Comparison of ENCODE assay signal across 7 cellular contexts in the genomic region with DNA sequence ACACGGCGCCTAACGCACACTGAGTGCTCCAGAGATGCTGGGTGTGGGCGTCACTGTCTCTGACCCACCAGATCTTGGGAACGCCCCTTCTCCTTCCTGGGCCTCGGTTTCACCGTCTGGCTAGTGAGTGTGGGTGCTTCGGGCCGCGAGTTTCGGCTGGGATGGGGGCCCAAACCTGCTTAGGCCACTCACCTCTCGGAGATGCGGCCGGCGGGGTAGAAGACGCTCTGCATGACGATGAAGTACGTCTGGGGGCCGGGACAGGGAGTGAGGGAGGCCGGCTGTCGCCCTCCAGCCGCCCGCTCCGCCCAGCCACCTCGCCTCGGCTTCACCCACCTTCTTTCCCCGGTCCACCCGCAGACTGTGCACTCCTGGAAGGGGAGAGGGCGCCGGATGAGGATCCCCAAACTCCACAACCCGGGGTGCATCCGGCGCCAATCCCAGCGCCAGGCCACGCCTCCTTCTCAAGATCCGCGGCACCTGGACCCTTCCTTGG. TPM values are rescaled to one million over a fixed set of nuclear protein-coding genes. Genes with fewer than 3 reads are reported as not detected.
DNase-seq lines count a peak whose midpoint lies in the region; TF ChIP-seq lines count a peak whose summit lies in the region.

No MANE protein-coding gene starts in this region.

- H3K36me3 ChIP-seq in DOHH2 (ENCODE audit: control insufficient read depth, low read length) (no peaks in the 10 kb centered on the region), duodenal mucosa (ENCODE audit: control insufficient read depth in 1 of 2, insufficient read depth in 2 of 2, low read length in 2 of 2) (no peaks in the 10 kb centered on the region), neural cell (ENCODE audit: insufficient read depth, low read length) (no peaks in the 10 kb centered on the region), transverse colon (no peaks in the 10 kb centered on the region)

- H3K9me3 Mint-ChIP-seq in IgD-negative memory B cell, result no peaks in the 10 kb centered on the region

- H2AFZ ChIP-seq in neural cell (ENCODE audit: low read depth, low read length), result no peak overlapping the region

- H3K4me2 ChIP-seq in DOHH2 (ENCODE audit: low read length) (peak overlapping the region; percentile 54), neural cell (ENCODE audit: low read length) (no peak overlapping the region)

- in situ Hi-C loops in G401 (cut with HindIII; ENCODE audit: low sequenced_read_pairs) (loop anchor here (25.0 kb wide), 1 partner anchor 165 kb away; no protein-coding TSS in a partner anchor), transverse colon (cut with MboI; ENCODE audit: low pct_ligation_motif_present in 1 of 4, low pct_unique_long_range_greater_than_20kb in 1 of 4, low sequenced_read_pairs in 3 of 4) (loop anchor here in 2 of 4 donors (10.0 kb wide), 1 partner anchor 332 kb away; no protein-coding TSS in a partner anchor)

- H3K4me1 ChIP-seq in DOHH2 (ENCODE audit: control insufficient read depth, low read length) (peaks cover 37% of the 10 kb centered on the region), duodenal mucosa (ENCODE audit: control insufficient read depth in 1 of 2, insufficient read depth in 2 of 2, low read length in 2 of 2) (peaks cover 19 to 41% of the 10 kb centered on the region in 2 donors), transverse colon (peaks cover 14 to 42% (median 33%) of the 10 kb centered on the region in 4 donors)

- no peaks in the 10 kb centered on the region for H3K79me2 ChIP-seq in DOHH2 (ENCODE audit: control insufficient read depth, low read length)
- H3K79me2 ChIP-seq in neural cell (replicated peaks; ENCODE audit: insufficient read depth, low read length), result no peaks in the 10 kb centered on the region

- H4K20me1 ChIP-seq in DOHH2 (ENCODE audit: control insufficient read depth, insufficient read depth, low read depth, low read length), result no peaks in the 10 kb centered on the region; the same call in 1 of the 2 replicates
- no peaks in the 10 kb centered on the region for H4K20me1 ChIP-seq in neural cell (ENCODE audit: insufficient read depth)

- peaks cover 7 to 17% (median 17%) of the 10 kb centered on the region in 3 donors for H3K4me1 Mint-ChIP-seq in IgD-negative memory B cell

- H3K9ac ChIP-seq in duodenal mucosa (ENCODE audit: low read depth in 1 of 2, low read length in 2 of 2) (peak overlapping the region in 1 of 2 donors; percentile 25), neural cell (ENCODE audit: low read length) (no peak overlapping the region)

- H3K27me3 ChIP-seq in DOHH2 (ENCODE audit: control insufficient read depth, low read length), result peaks cover 63% of the 10 kb centered on the region
- H3K27me3 ChIP-seq in duodenal mucosa (ENCODE audit: control insufficient read depth in 1 of 2, insufficient read depth in 2 of 2, low read length in 2 of 2), result peaks cover 24 to 36% of the 10 kb centered on the region in 2 donors
- peaks cover 50% of the 10 kb centered on the region for H3K27me3 ChIP-seq in neural cell (ENCODE audit: insufficient read depth, low read depth, low read length)
- peaks cover 79% of the 10 kb centered on the region for H3K27me3 ChIP-seq in transverse colon

- H3K4me3 Mint-ChIP-seq in IgD-negative memory B cell, result peak overlapping the region; percentile 72 to 89 (median 78)

- peak overlapping the region in 1 of 3 donors; percentile 45 for H3K27ac Mint-ChIP-seq in IgD-negative memory B cell

- no peak for TF ChIP-seq CTCF in DOHH2 (IDR thresholded peaks at IDR 0.05; ENCODE audit: low read depth, low read length, poor library complexity, severe bottlenecking)
- TF ChIP-seq CTCF in neural cell (IDR thresholded peaks at IDR 0.05; ENCODE audit: poor library complexity, severe bottlenecking), result no peak
- TF ChIP-seq CTCF in transverse colon (IDR thresholded peaks at IDR 0.05), result no peak

- H3K27me3 Mint-ChIP-seq in IgD-negative memory B cell, result peaks cover 1% of the 10 kb centered on the region

- no peak for DNase-seq in G401 (ENCODE audit: low spot score)
- no peak for DNase-seq in germinal center (ENCODE audit: low spot score)
- no peak for DNase-seq in transverse colon

- no peaks in the 10 kb centered on the region for H3K9me3 ChIP-seq in DOHH2 (ENCODE audit: control insufficient read depth, insufficient read depth, low read length)
- H3K9me3 ChIP-seq in duodenal mucosa (ENCODE audit: control insufficient read depth in 1 of 2, low read length in 2 of 2), result no peaks in the 10 kb centered on the region
- no peaks in the 10 kb centered on the region for H3K9me3 ChIP-seq in neural cell (ENCODE audit: low read length)
- no peaks in the 10 kb centered on the region for H3K9me3 ChIP-seq in transverse colon

- peak overlapping the region; percentile 58 for H3K4me3 ChIP-seq in DOHH2 (ENCODE audit: low read length)
- peak overlapping the region; percentile 36 to 48 for H3K4me3 ChIP-seq in duodenal mucosa (ENCODE audit: low read depth in 1 of 2, low read length in 2 of 2)
- H3K4me3 ChIP-seq in neural cell (ENCODE audit: low read length), result peak overlapping the region; percentile 46
- H3K4me3 ChIP-seq in transverse colon, result peak overlapping the region in 2 of 4 donors; percentile 21 to 30

- H3K9me2 ChIP-seq in DOHH2 (replicated peaks; ENCODE audit: control insufficient read depth, low read length), result no peaks in the 10 kb centered on the region
- H3K9me2 ChIP-seq in neural cell (ENCODE audit: insufficient read depth, low read length), result no peaks in the 10 kb centered on the region

- H3F3A ChIP-seq in DOHH2 (ENCODE audit: control insufficient read depth, insufficient read depth) (peaks cover 11% of the 10 kb centered on the region), neural cell (ENCODE audit: insufficient read depth, low read length, poor library complexity, severe bottlenecking) (no peaks in the 10 kb centered on the region)

- H3K36me3 Mint-ChIP-seq in IgD-negative memory B cell, result peaks cover 4% of the 10 kb centered on the region

- no peak for TF ChIP-seq RAD21 in neural cell (conservative IDR thresholded peaks at IDR 0.05)

- 5% methylated on average over 34 of the region's 37 CpGs; no CpG with 5 or more reads in 1 of the 2 donors for WGBS in transverse colon (ENCODE audit: low coverage in 1 of 2), 2 donors

- no peak for TF ChIP-seq POLR2A in transverse colon (IDR thresholded peaks at IDR 0.05)

- intact Hi-C loops in transverse colon (cut with DNase I; ENCODE audit: low total_unique reads), result no loop called here

- TF ChIP-seq EP300 in neural cell (conservative IDR thresholded peaks at IDR 0.05; ENCODE audit: poor library complexity, severe bottlenecking) (no peak), transverse colon (IDR thresholded peaks at IDR 0.05; ENCODE audit: low read depth) (no peak)

- no peak overlapping the region for H3K27ac ChIP-seq in DOHH2 (ENCODE audit: low read depth, low read length)
- H3K27ac ChIP-seq in duodenal mucosa (ENCODE audit: low read depth, low read length), result no peak overlapping the region
- no peak overlapping the region for H3K27ac ChIP-seq in neural cell (ENCODE audit: low read length)
- H3K27ac ChIP-seq in transverse colon, result no peak overlapping the region

TF ChIP-seq in neural cell, 6 proteins besides CTCF, POLR2A, EP300 and RAD21:
- TF ChIP-seq MXI1 (conservative IDR thresholded peaks at IDR 0.05; ENCODE audit: poor library complexity, severe bottlenecking), result no peak
- no peak for TF ChIP-seq SMC3 (conservative IDR thresholded peaks at IDR 0.05; ENCODE audit: poor library complexity)
- no peak for TF ChIP-seq POLR2AphosphoS5 (IDR thresholded peaks at IDR 0.05)
TF ChIP-seq in neural cell: peak in this region for 0.

RNA-seq across cellular contexts. Expression of gene PIP5KL1, which starts 3.6 kb away (rescaled TPM):
- polyA plus RNA-seq in IgD-negative memory B cell (1.1 TPM), neural cell (3.4 and 5.2 TPM in 2 replicates)
- 2.5 and 6.6 TPM in 2 replicates for polyA minus RNA-seq in neural cell
- 0.68 and 23.4 TPM in 2 replicates for total RNA-seq in G401 (2014; rRNA removed; shearing (Covaris generic))
- total RNA-seq in transverse colon, result 1 to 10 TPM in 1 of 4 donors, not detected in 3; 4.6 TPM

RNA-seq across cellular contexts. Expression of gene ST6GALNAC4, which starts 10.2 kb away (rescaled TPM):
- polyA plus RNA-seq in IgD-negative memory B cell, result 32.5 TPM
- 4.8 and 5.9 TPM in 2 replicates for polyA plus RNA-seq in neural cell
- polyA minus RNA-seq in neural cell, result 5.8 and 6.8 TPM in 2 replicates
- total RNA-seq in G401 (2014; rRNA removed; shearing (Covaris generic)), result 31.9 and 32.8 TPM in 2 replicates
- 10 to 100 TPM; 16.7 to 66.1 (median 47.3) TPM for total RNA-seq in transverse colon

RNA-seq across cellular contexts. Expression of gene DPM2, which starts 10.6 kb away (rescaled TPM):
- polyA plus RNA-seq in IgD-negative memory B cell (44.9 TPM), neural cell (30.5 and 44.9 TPM in 2 replicates)
- polyA minus RNA-seq in neural cell, result 15.3 and 20.8 TPM in 2 replicates
- 17.1 and 39.0 TPM in 2 replicates for total RNA-seq in G401 (2014; rRNA removed; shearing (Covaris generic))
- 100 to 1,000 TPM in 1 of 4 donors, 10 to 100 TPM in 3; 20.6 to 249 (median 26.3) TPM for total RNA-seq in transverse colon

RNA-seq across cellular contexts. Expression of gene ST6GALNAC6, which starts 27.6 kb away (rescaled TPM):
- polyA plus RNA-seq in IgD-negative memory B cell, result 38.9 TPM
- 44.2 and 59.3 TPM in 2 replicates for polyA plus RNA-seq in neural cell
- polyA minus RNA-seq in neural cell, result 30.3 and 33.8 TPM in 2 replicates
- total RNA-seq in G401 (2014; rRNA removed; shearing (Covaris generic)), result 44.8 and 73.0 TPM in 2 replicates
- total RNA-seq in transverse colon, result 10 to 100 TPM; 41.0 to 80.4 (median 75.7) TPM

RNA-seq across cellular contexts. Expression of gene AK1, which starts 49.5 kb away (rescaled TPM):
- polyA plus RNA-seq in IgD-negative memory B cell, result 0.10 TPM
- polyA plus RNA-seq in neural cell, result 105 and 137 TPM in 2 replicates
- 38.0 and 49.9 TPM in 2 replicates for polyA minus RNA-seq in neural cell
- total RNA-seq in G401 (2014; rRNA removed; shearing (Covaris generic)), result 46.4 and 62.6 TPM in 2 replicates
- total RNA-seq in transverse colon, result 100 to 1,000 TPM in 1 of 4 donors, 10 to 100 TPM in 3; 24.7 to 110 (median 62.4) TPM
